ENCODE assay signal across 8 cellular contexts in the genomic region with DNA sequence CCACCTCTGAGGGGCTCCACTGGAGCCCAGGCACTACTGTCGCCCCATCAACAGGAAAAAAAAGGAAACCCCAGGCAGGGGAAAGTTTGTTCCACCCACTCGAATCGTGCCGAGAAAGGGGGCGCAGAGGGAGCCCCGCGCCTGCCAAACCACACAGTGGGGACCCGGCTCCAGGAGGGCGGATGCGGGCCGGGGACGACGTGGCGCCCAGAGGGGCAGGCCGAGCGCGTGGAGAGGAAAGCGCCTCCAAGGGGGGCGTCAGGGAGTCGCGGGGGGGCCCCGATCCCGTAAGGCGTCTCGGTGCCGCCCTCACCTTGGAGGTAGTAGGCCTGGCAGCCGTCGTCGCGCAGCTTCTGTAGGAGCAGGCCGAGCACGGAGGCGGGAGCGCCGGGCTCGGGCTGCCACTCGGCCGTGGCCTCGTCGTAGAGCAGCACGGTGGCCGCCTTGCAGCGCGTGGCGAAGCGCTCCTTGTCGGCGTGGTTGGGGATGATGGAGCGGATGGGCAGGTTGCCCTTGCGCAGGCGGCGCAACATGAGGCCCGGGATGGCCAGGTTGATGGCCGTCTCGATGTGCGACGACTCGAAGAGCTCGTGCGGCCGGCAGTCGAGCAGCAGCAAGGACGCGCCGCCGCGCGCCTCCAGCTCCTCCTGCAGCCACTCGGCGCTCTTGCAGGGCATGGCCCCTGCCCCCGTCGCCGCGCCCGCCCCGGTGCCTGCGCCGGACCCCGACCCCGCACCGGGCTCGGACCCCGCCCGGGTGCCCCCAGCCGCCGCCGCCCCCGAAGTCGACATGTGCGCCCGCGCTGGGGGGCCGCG. TPM values are rescaled to one million over a fixed set of nuclear protein-coding genes. Genes with fewer than 3 reads are reported as not detected.
A peak's percentile ranks its signal among the peaks of the same experiment; 100 is the strongest.
DNase-seq lines count a peak whose midpoint lies in the region; ATAC-seq and TF ChIP-seq lines count a peak whose summit lies in the region.

No MANE protein-coding gene starts in this region.

- TF ChIP-seq POLR2A in Peyer's patch (IDR thresholded peaks at IDR 0.05): no peak
- TF ChIP-seq POLR2A in prostate gland (IDR thresholded peaks at IDR 0.05): peak; percentile 4

- CTCF ChIA-PET in activated naive CD4-positive, alpha-beta T cell treated with anti-CD3 and anti-CD28 coated beads, Interleukin-2, amount 10 ng/mL, durations not matched to agents 7 days and 5 days (lab: Charles Lee): interaction anchor here (1.1 to 3.2 kb wide), 6 partner anchors 15 to 113 kb away, joined by 3 to 15 read pairs (median 8); no protein-coding TSS in a partner anchor

- H3K27ac ChIP-seq in Peyer's patch: peak overlapping the region; percentile 51 to 85 (median 80)
- peak overlapping the region; percentile 68 to 81 for H3K27ac ChIP-seq in prostate gland

- TF ChIP-seq CTCF in Peyer's patch (IDR thresholded peaks at IDR 0.05) (peak in 4 of 6 experiments; percentile 5 to 47 (median 24)), prostate gland (IDR thresholded peaks at IDR 0.05) (peak in 2 of 4 experiments; percentile 18 to 21)

- H3K36me3 ChIP-seq in Peyer's patch (peaks cover 0 to 14% (median 0%) of the 10 kb centered on the region in 3 donors), prostate gland (peaks cover 5% of the 10 kb centered on the region in 2 donors)

- no peaks in the 10 kb centered on the region for H3K27me3 ChIP-seq in Peyer's patch
- no peaks in the 10 kb centered on the region for H3K27me3 ChIP-seq in prostate gland (replicated peaks; ENCODE audit: insufficient read depth)

- H3K4me3 ChIP-seq in Peyer's patch (peak overlapping the region; percentile 72 to 88 (median 81)), prostate gland (peak overlapping the region; percentile 55 to 64)

- ATAC-seq in HG02678 (IDR thresholded peaks at IDR 0.05; ENCODE audit: unreplicated experiment): peak; percentile 12
- ATAC-seq in Right ventricle myocardium superior (ENCODE audit: poor library complexity): peak; percentile 5
- no peak for ATAC-seq in HG02938 (IDR thresholded peaks at IDR 0.05; ENCODE audit: unreplicated experiment)

- H3K27me3 Mint-ChIP-seq in activated naive CD4-positive, alpha-beta T cell treated with anti-CD3 and anti-CD28 coated beads, Interleukin-2, amount 10 ng/mL, durations not matched to agents 7 days and 5 days: peaks cover 9% of the 10 kb centered on the region

- DNase-seq in DMS153 treated with DMSO at 0.1 percent for 48 hours (lab: John Stamatoyannopoulos, UW; ENCODE audit: unreplicated experiment) (peak; percentile 5), DMS153 (lab: John Stamatoyannopoulos, UW) (no peak), Peyer's patch (peak; percentile 36 to 75 (median 68)), Right ventricle myocardium superior (peak; percentile 74), prostate gland (ENCODE audit: low spot score) (no peak)
- peak; percentile 62 for DNase-seq in activated naive CD4-positive, alpha-beta T cell treated with anti-CD3 and anti-CD28 coated beads, Interleukin-2, amount 10 ng/mL, durations not matched to agents 7 days and 5 days

- under 1% methylated on average over 17 of the region's 94 CpGs for WGBS in prostate gland

- no peaks in the 10 kb centered on the region for H3K9me3 Mint-ChIP-seq in activated naive CD4-positive, alpha-beta T cell treated with anti-CD3 and anti-CD28 coated beads, Interleukin-2, amount 10 ng/mL, durations not matched to agents 7 days and 5 days

- intact Hi-C loops in Right ventricle myocardium superior (cut with DNase I) (no loop called here), prostate gland (cut with DNase I) (loop anchor here (5.0 to 10.0 kb wide), 2 partner anchors 89 to 113 kb away; partner anchors contain the start of genes PARP3 and RRP9)

- peaks cover 53% of the 10 kb centered on the region for H3K4me1 Mint-ChIP-seq in activated naive CD4-positive, alpha-beta T cell treated with anti-CD3 and anti-CD28 coated beads, Interleukin-2, amount 10 ng/mL, durations not matched to agents 7 days and 5 days

- H3K9me3 ChIP-seq in Peyer's patch: no peaks in the 10 kb centered on the region
- H3K9me3 ChIP-seq in prostate gland: no peaks in the 10 kb centered on the region

- peaks cover 35% of the 10 kb centered on the region for H3K36me3 Mint-ChIP-seq in activated naive CD4-positive, alpha-beta T cell treated with anti-CD3 and anti-CD28 coated beads, Interleukin-2, amount 10 ng/mL, durations not matched to agents 7 days and 5 days

- H3K4me1 ChIP-seq in Peyer's patch (peaks cover 3 to 49% (median 39%) of the 10 kb centered on the region in 4 donors), prostate gland (replicated peaks) (peaks cover 7% of the 10 kb centered on the region)

- H3K27ac Mint-ChIP-seq in activated naive CD4-positive, alpha-beta T cell treated with anti-CD3 and anti-CD28 coated beads, Interleukin-2, amount 10 ng/mL, durations not matched to agents 7 days and 5 days: peak overlapping the region; percentile 90

- H3K4me3 Mint-ChIP-seq in activated naive CD4-positive, alpha-beta T cell treated with anti-CD3 and anti-CD28 coated beads, Interleukin-2, amount 10 ng/mL, durations not matched to agents 7 days and 5 days: peak overlapping the region; percentile 90

RNA-seq across cellular contexts. Expression of gene DUSP7, which starts 0.6 kb away (rescaled TPM):
- 1 to 10 TPM; 3.3 to 7.1 (median 6.0) TPM for total RNA-seq in Peyer's patch
- total RNA-seq in Right ventricle myocardium superior: 23.2 TPM
- 10 to 100 TPM in 1 of 2 donors, 1 to 10 TPM in 1; 9.1 to 34.0 TPM for total RNA-seq in prostate gland

Comparison
In these comparisons a context has a peak if more than half of its experiments do, and no peak if none do; other contexts are left out.
1. DNase-seq: peak in DMS153 treated with DMSO at 0.1 percent for 48 hours (single experiment), Peyer's patch (3 of 3), activated naive CD4-positive, alpha-beta T cell treated with anti-CD3 and anti-CD28 coated beads, Interleukin-2, amount 10 ng/mL, durations not matched to agents 7 days and 5 days (single experiment) and Right ventricle myocardium superior (single experiment); none in DMS153 (single experiment) and prostate gland (single experiment).